8 cellular contexts compared by ENCODE assay signal in genomic region chr20:4160761-4161305, GRCh38. TPM values are rescaled to one million over a fixed set of nuclear protein-coding genes. Genes with fewer than 3 reads are reported as not detected.
DNase-seq lines count a peak whose midpoint lies in the region; ATAC-seq and TF ChIP-seq lines count a peak whose summit lies in the region.

No MANE protein-coding gene starts in this region.

- DNase-seq in HT-29 (ENCODE audit: low spot score) (peak; percentile 35), globus pallidus (ENCODE audit: low spot score) (peak; percentile 91), retinal pigment epithelial cell (ENCODE audit: low read depth) (peak; percentile 62)
- peak; percentile 65 for DNase-seq in activated CD8-positive, alpha-beta memory T cell treated with anti-CD3 and anti-CD28 coated beads for 24 hours

- no peak overlapping the region for H3K4me3 ChIP-seq in retinal pigment epithelial cell (ENCODE audit: low read length)

- ATAC-seq in GM18502 (IDR thresholded peaks at IDR 0.05; ENCODE audit: poor library complexity, unreplicated experiment), result no peak
- ATAC-seq in HG03565 (IDR thresholded peaks at IDR 0.05; ENCODE audit: unreplicated experiment), result no peak
- no peak for ATAC-seq in GM19351 (IDR thresholded peaks at IDR 0.05; ENCODE audit: unreplicated experiment)
- no peak for ATAC-seq in GM18498 (IDR thresholded peaks at IDR 0.05; ENCODE audit: unreplicated experiment)

- no peak for TF ChIP-seq CTCF in retinal pigment epithelial cell (conservative IDR thresholded peaks at IDR 0.05; ENCODE audit: low read depth, low read length)

RNA-seq across cellular contexts. Expression of gene SMOX, which starts 12.2 kb away (rescaled TPM):
- 28.1 and 31.0 TPM in 2 replicates for total RNA-seq in HT-29 (2014; rRNA removed; shearing (Covaris generic))

Comparison
In these comparisons a context has a peak if more than half of its experiments do, and no peak if none do; other contexts are left out.
1. DNase-seq: peak in every context shown above with its lines; median percentile 91 in globus pallidus; 65 in activated CD8-positive, alpha-beta memory T cell treated with anti-CD3 and anti-CD28 coated beads for 24 hours; 62 in retinal pigment epithelial cell; 35 in HT-29.